In genomic region chr2:102033028-102033749, GRCh38 we compare ENCODE assay signal across 8 cellular contexts. TPM values are rescaled to one million over a fixed set of nuclear protein-coding genes. Genes with fewer than 3 reads are reported as not detected.
DNase-seq lines count a peak whose midpoint lies in the region; ATAC-seq, FAIRE-seq and TF ChIP-seq lines count a peak whose summit lies in the region.

No MANE protein-coding gene starts in this region.

- H3K9me3 ChIP-seq in CD4-positive, alpha-beta memory T cell (ENCODE audit: control insufficient read depth in 1 of 2, low read length in 2 of 2), result no peaks in the 10 kb centered on the region
- H3K9me3 ChIP-seq in MG63, result 0 out of 2 replicates have a peak, but pooled peaks cover 2% of the 10 kb centered on the region
- H3K9me3 ChIP-seq in kidney (ENCODE audit: control insufficient read depth in 1 of 2, low read length in 2 of 2), result no peaks in the 10 kb centered on the region

- no peak overlapping the region for H3K27ac ChIP-seq in CD4-positive, alpha-beta memory T cell (ENCODE audit: low read depth, low read length)
- peak overlapping the region in 1 of 2 donors; percentile 71 for H3K27ac ChIP-seq in kidney (ENCODE audit: low read depth in 2 of 2, low read length in 2 of 2)

- DNase-seq in CD4-positive, alpha-beta memory T cell, result peak in 2 of 5 donors; percentile 6 to 7
- DNase-seq in MG63 (peak; percentile 88), amniotic epithelial cell (ENCODE audit: low read depth) (peak; percentile 100), kidney (peak; percentile 89), NCI-H2081 treated with DMSO at 0.1 percent for 48 hours (lab: John Stamatoyannopoulos, UW) (no peak)
- DNase-seq in stimulated activated naive CD8-positive, alpha-beta T cell treated with anti-CD3 and anti-CD28 coated beads, Interleukin-15, Interleukin-2, amounts not matched to agents 100 U/mL and 50 U/mL, for 24 hours, result peak; percentile 23
- no peak for DNase-seq in effector CD4-positive, alpha-beta T cell

- peaks cover 20 to 33% (median 26%) of the 10 kb centered on the region in 4 donors for H3K4me1 Mint-ChIP-seq in CD4-positive, alpha-beta memory T cell

- H3K4me1 ChIP-seq in CD4-positive, alpha-beta memory T cell (ENCODE audit: insufficient read depth, low read length), result peaks cover 25% of the 10 kb centered on the region
- peaks cover 10 to 18% of the 10 kb centered on the region in 2 donors for H3K4me1 ChIP-seq in kidney (ENCODE audit: control insufficient read depth in 1 of 2, insufficient read depth in 1 of 2, low read depth in 1 of 2, low read length in 2 of 2)

- H3K9me3 Mint-ChIP-seq in CD4-positive, alpha-beta memory T cell, result peaks cover 0 to 3% (median 0%) of the 10 kb centered on the region in 8 donors

- no peaks in the 10 kb centered on the region for H3K27me3 Mint-ChIP-seq in CD4-positive, alpha-beta memory T cell

- POLR2A ChIA-PET in CD4-positive, alpha-beta memory T cell (lab: Charles Lee; ENCODE audit: partially characterized antibody), result interaction anchor here (0.8 kb wide), 1 partner anchor 207 kb away, joined by 3 read pairs; no protein-coding TSS in a partner anchor

- peak overlapping the region in 7 of 8 donors; percentile 13 to 84 (median 56) for H3K4me3 Mint-ChIP-seq in CD4-positive, alpha-beta memory T cell

- no peak overlapping the region for H3K9ac ChIP-seq in kidney (ENCODE audit: low read length in 2 of 2)

- FAIRE-seq in kidney (lab: Jason Lieb, UNC), result no peak

- no peaks in the 10 kb centered on the region for H3K27me3 ChIP-seq in CD4-positive, alpha-beta memory T cell (ENCODE audit: insufficient read depth, low read length)
- H3K27me3 ChIP-seq in MG63, result no peaks in the 10 kb centered on the region

- no peak overlapping the region for H3K4me3 ChIP-seq in CD4-positive, alpha-beta memory T cell (ENCODE audit: low read length in 2 of 2)
- H3K4me3 ChIP-seq in MG63, result peak overlapping the region; percentile 2; the same call in 1 of the 2 replicates
- H3K4me3 ChIP-seq in kidney (ENCODE audit: low read length in 2 of 2), result no peak overlapping the region

- CTCF ChIA-PET in CD4-positive, alpha-beta memory T cell (lab: Charles Lee; ENCODE audit: partially characterized antibody), result interaction anchor here (0.7 to 3.3 kb wide), 10 partner anchors 11 to 410 kb away, joined by 3 to 27 read pairs (median 3); no protein-coding TSS in a partner anchor

- H3K36me3 ChIP-seq in CD4-positive, alpha-beta memory T cell (ENCODE audit: insufficient read depth, low read length), result no peaks in the 10 kb centered on the region
- H3K36me3 ChIP-seq in MG63, result no peaks in the 10 kb centered on the region
- H3K36me3 ChIP-seq in kidney (ENCODE audit: control insufficient read depth in 1 of 2, insufficient read depth in 2 of 2, low read length in 2 of 2), result no peaks in the 10 kb centered on the region

- H3K27ac Mint-ChIP-seq in CD4-positive, alpha-beta memory T cell, result peak overlapping the region; percentile 42 to 86 (median 71)

- no peaks in the 10 kb centered on the region for H3K36me3 Mint-ChIP-seq in CD4-positive, alpha-beta memory T cell

- intact Hi-C loops in CD4-positive, alpha-beta memory T cell (cut with micrococcal nuclease), result no loop called here
- intact Hi-C loops in kidney (cut with DNase I), result no loop called here

- ATAC-seq in GM21529 (IDR thresholded peaks at IDR 0.05; ENCODE audit: unreplicated experiment), result peak; percentile 79
- ATAC-seq in stimulated activated naive CD8-positive, alpha-beta T cell treated with anti-CD3 and anti-CD28 coated beads, Interleukin-15, Interleukin-2, amounts not matched to agents 100 U/mL and 50 U/mL, for 24 hours, result no peak

- TF ChIP-seq CTCF in kidney (IDR thresholded peaks at IDR 0.05; ENCODE audit: borderline replicate concordance, extremely low read depth, insufficient read depth), result no peak

RNA-seq across cellular contexts. Expression of gene IL1R2, which starts 41.4 kb away (rescaled TPM):
- not detected for total RNA-seq in CD4-positive, alpha-beta memory T cell
- polyA plus RNA-seq in CD4-positive, alpha-beta memory T cell, result 1 to 10 TPM in 1 of 2 donors, under 1 TPM in 1; 0.61 to 2.1 TPM
- total RNA-seq in MG63 (2014; rRNA removed; shearing (Covaris generic); ENCODE audit: low replicate concordance), result not detected in 2 replicates
- 20.0 TPM for total RNA-seq in kidney
- polyA plus RNA-seq in kidney (ENCODE audit: insufficient read depth, low read depth, low replicate concordance), result 11.2 TPM

Comparison
In these comparisons a context has a peak if more than half of its experiments do, and no peak if none do; other contexts are left out.
1. DNase-seq: peak in MG63 (single experiment), amniotic epithelial cell (single experiment), kidney (single experiment) and stimulated activated naive CD8-positive, alpha-beta T cell treated with anti-CD3 and anti-CD28 coated beads, Interleukin-15, Interleukin-2, amounts not matched to agents 100 U/mL and 50 U/mL, for 24 hours (single experiment); none in effector CD4-positive, alpha-beta T cell (single experiment) and NCI-H2081 treated with DMSO at 0.1 percent for 48 hours (single experiment).
2. RNA of gene IL1R2, which starts 41.4 kb away (total RNA-seq): 20.0 TPM in kidney (single experiment); not detected in CD4-positive, alpha-beta memory T cell and not detected in MG63; every median in the first group is over 10 times any median in the second.